In genomic region chr18:54222922-54223567, GRCh38 we compare ENCODE assay signal across 8 cellular contexts. TPM values are rescaled to one million over a fixed set of nuclear protein-coding genes. Genes with fewer than 3 reads are reported as not detected.
A peak's percentile ranks its signal among the peaks of the same experiment; 100 is the strongest.
DNase-seq lines count a peak whose midpoint lies in the region; ATAC-seq and TF ChIP-seq lines count a peak whose summit lies in the region.

No MANE protein-coding gene starts in this region.

- DNase-seq in stimulated activated CD4-positive, alpha-beta T cell treated with anti-CD3 and anti-CD28 coated beads, Interleukin-12 subunit alpha, Interleukin-12 subunit beta, amount 100 ng/mL, for 48 hours (ENCODE audit: low read depth in 2 of 3, low spot score in 1 of 3): peak in 2 of 3 donors; percentile 27 to 32
- no peak for DNase-seq in stimulated activated CD4-positive, alpha-beta T cell treated with anti-CD3 and anti-CD28 coated beads, Interleukin-12 subunit alpha, Interleukin-12 subunit beta, amount 100 ng/mL, for 4 hours
- no peak for DNase-seq in NT2/D1 (ENCODE audit: low read depth, low spot score)
- no peak for DNase-seq in adipocyte (ENCODE audit: low read depth)
- DNase-seq in lower lobe of right lung: no peak
- DNase-seq in thoracic aorta (ENCODE audit: low spot score): no peak
- no peak for DNase-seq in SKM-1 treated with dmso at 0.1 percent for 144 hours (lab: John Stamatoyannopoulos, UW; ENCODE audit: unreplicated experiment)

- ATAC-seq in HG02885 (IDR thresholded peaks at IDR 0.05; ENCODE audit: poor library complexity, unreplicated experiment) (peak; percentile 31), lower lobe of right lung (peak in 1 of 2 donors; percentile 4), thoracic aorta (ENCODE audit: insufficient number of reproducible peaks, low FRiP score, low read depth) (no peak)

- H3K27ac ChIP-seq in lower lobe of right lung: peak overlapping the region; percentile 74
- H3K27ac ChIP-seq in thoracic aorta: no peak overlapping the region

- peaks cover 4% of the 10 kb centered on the region for H3K36me3 ChIP-seq in NT2/D1 (ENCODE audit: insufficient read depth, insufficient read length, low read length)
- H3K36me3 ChIP-seq in adipocyte (ENCODE audit: control insufficient read depth, insufficient read depth, low read length, severe bottlenecking): no peaks in the 10 kb centered on the region
- no peaks in the 10 kb centered on the region for H3K36me3 ChIP-seq in lower lobe of right lung
- no peaks in the 10 kb centered on the region for H3K36me3 ChIP-seq in thoracic aorta

- H3K4me1 ChIP-seq in NT2/D1 (ENCODE audit: insufficient read depth, insufficient read length) (no peaks in the 10 kb centered on the region), adipocyte (ENCODE audit: control insufficient read depth, insufficient read depth, low read length) (peaks cover 26% of the 10 kb centered on the region), lower lobe of right lung (peaks cover 42% of the 10 kb centered on the region), thoracic aorta (ENCODE audit: control insufficient read depth in 1 of 2, low read depth in 2 of 2) (peaks cover 19 to 31% of the 10 kb centered on the region in 2 donors)

- no peaks in the 10 kb centered on the region for H3K9me3 ChIP-seq in NT2/D1 (ENCODE audit: insufficient read depth, low read length)
- no peaks in the 10 kb centered on the region for H3K9me3 ChIP-seq in adipocyte (ENCODE audit: control insufficient read depth, low read length)
- no peaks in the 10 kb centered on the region for H3K9me3 ChIP-seq in lower lobe of right lung
- H3K9me3 ChIP-seq in thoracic aorta: no peaks in the 10 kb centered on the region

- peak overlapping the region; percentile 70 for H3K4me3 ChIP-seq in NT2/D1 (ENCODE audit: insufficient read length, low read depth)
- peak overlapping the region; percentile 92 for H3K4me3 ChIP-seq in adipocyte (ENCODE audit: low read length)
- peak overlapping the region; percentile 74 for H3K4me3 ChIP-seq in lower lobe of right lung
- peak overlapping the region; percentile 84 for H3K4me3 ChIP-seq in thoracic aorta

- H3K9ac ChIP-seq in NT2/D1 (ENCODE audit: insufficient read length, low read depth): peak overlapping the region; percentile 80
- peak overlapping the region; percentile 84 for H3K9ac ChIP-seq in adipocyte (ENCODE audit: low read length)

- peak; percentile 20 for TF ChIP-seq CTCF in lower lobe of right lung (IDR thresholded peaks at IDR 0.05)
- no peak for TF ChIP-seq CTCF in thoracic aorta (IDR thresholded peaks at IDR 0.05)

- no peaks in the 10 kb centered on the region for H3K27me3 ChIP-seq in NT2/D1 (ENCODE audit: insufficient read depth, insufficient read length)
- H3K27me3 ChIP-seq in adipocyte (replicated peaks; ENCODE audit: control insufficient read depth, insufficient read depth, low read length): no peaks in the 10 kb centered on the region
- no peaks in the 10 kb centered on the region for H3K27me3 ChIP-seq in lower lobe of right lung (ENCODE audit: low read depth)
- no peaks in the 10 kb centered on the region for H3K27me3 ChIP-seq in thoracic aorta (replicated peaks; ENCODE audit: insufficient read depth)

- intact Hi-C loops in lower lobe of right lung (cut with DNase I): no loop called here

RNA-seq across cellular contexts. Expression of gene MBD2, which starts 1.4 kb away (rescaled TPM):
- total RNA-seq in lower lobe of right lung (102 TPM), thoracic aorta (10 to 100 TPM; 43.5 to 49.3 TPM)

RNA-seq across cellular contexts. Expression of gene POLI, which starts 46.3 kb away (rescaled TPM):
- total RNA-seq in lower lobe of right lung (27.4 TPM), thoracic aorta (10 to 100 TPM; 36.1 to 42.3 TPM)

Comparison
In these comparisons a context has a peak if more than half of its experiments do, and no peak if none do; other contexts are left out.
1. DNase-seq: peak in stimulated activated CD4-positive, alpha-beta T cell treated with anti-CD3 and anti-CD28 coated beads, Interleukin-12 subunit alpha, Interleukin-12 subunit beta, amount 100 ng/mL, for 48 hours (2 of 3); none in stimulated activated CD4-positive, alpha-beta T cell treated with anti-CD3 and anti-CD28 coated beads, Interleukin-12 subunit alpha, Interleukin-12 subunit beta, amount 100 ng/mL, for 4 hours (single experiment), NT2/D1 (single experiment), adipocyte (single experiment), lower lobe of right lung (single experiment), thoracic aorta (single experiment) and SKM-1 treated with dmso at 0.1 percent for 144 hours (single experiment).
2. Peak in every context shown above with its lines, with median percentiles within 50 percentile points of each other: H3K4me3 ChIP-seq.